Comparison of ENCODE assay signal across 1 cellular context in genomic region chr1:1305300-1306069, GRCh38.
TF ChIP-seq lines count a peak whose summit lies in the region.

No MANE protein-coding gene starts in this region.

TF ChIP-seq in SK-N-SH, 30 proteins besides CTCF, POLR2A, EP300 and RAD21:
- TF ChIP-seq REST (IDR thresholded peaks at IDR 0.05; ENCODE audit: low read depth, low read length) = no peak
- peak; percentile 53; the same call in 1 of the 2 replicates for TF ChIP-seq FOSL2 (IDR thresholded peaks at IDR 0.05; ENCODE audit: borderline replicate concordance, low read depth)
